Comparison of ENCODE assay signal across 22 cellular contexts in genomic region chr2:86069091-86069685, GRCh38. TPM values are rescaled to one million over a fixed set of nuclear protein-coding genes. Genes with fewer than 3 reads are reported as not detected.
DNase-seq lines count a peak whose midpoint lies in the region; ATAC-seq and TF ChIP-seq lines count a peak whose summit lies in the region.
"Had no signal": no experiment of that assay in that cellular context is flagged by ENCODE, and none has a peak within 500 bp of the region (broad histone marks: within the 10 kb centered on the region; RNA-seq: fewer than 3 reads in every experiment).

No MANE protein-coding gene starts in this region.

- peaks cover 63% of the 10 kb centered on the region for H3K36me3 ChIP-seq in OCI-LY3 (replicated peaks; ENCODE audit: low read depth, low read length)
- H3K36me3 ChIP-seq: ovary had no signal

- no peak overlapping the region for H3K4me3 Mint-ChIP-seq in activated CD4-positive, alpha-beta memory T cell treated with anti-CD3 and anti-CD28 coated beads, Interleukin-2, amount 10 ng/mL, durations not matched to agents 7 days and 5 days
- H3K4me3 Mint-ChIP-seq in activated CD4-positive, alpha-beta memory T cell treated with anti-CD3 and anti-CD28 coated beads for 36 hours, result no peak overlapping the region
- no peak overlapping the region for H3K4me3 Mint-ChIP-seq in progenitor cell of endocrine pancreas (ENCODE audit: low read depth)
- H3K4me3 Mint-ChIP-seq: CD4-positive, alpha-beta T cell; H9; stimulated activated naive CD8-positive, alpha-beta T cell treated with anti-CD3 and anti-CD28 coated beads, Interleukin-15, amount 100 ng/mL, for 72 hours had no signal

- no peaks in the 10 kb centered on the region for H3K27me3 ChIP-seq in OCI-LY3 (ENCODE audit: low read depth, low read length)
- H3K27me3 ChIP-seq: colonic mucosa, heart right ventricle, ovary had no signal

- TF ChIP-seq CTCF in OCI-LY3 (IDR thresholded peaks at IDR 0.05; ENCODE audit: low read depth, low read length), result no peak
- peak; percentile 7 for TF ChIP-seq CTCF in epithelial cell of proximal tubule (conservative IDR thresholded peaks at IDR 0.05; ENCODE audit: low read depth, low read length)
- no peak for TF ChIP-seq CTCF in progenitor cell of endocrine pancreas (IDR thresholded peaks at IDR 0.05; ENCODE audit: unreplicated experiment)
- TF ChIP-seq CTCF in GM13976 (IDR thresholded peaks at IDR 0.05; ENCODE audit: borderline replicate concordance, control extremely low read depth, extremely low read depth, insufficient read depth, missing control alignments), result no peak

- H3K27ac ChIP-seq in OCI-LY3 (ENCODE audit: low read length), result peak overlapping the region; percentile 82
- H3K27ac ChIP-seq: colonic mucosa, ovary, RWPE1 had no signal

- H3K27ac Mint-ChIP-seq in activated CD4-positive, alpha-beta memory T cell treated with anti-CD3 and anti-CD28 coated beads, Interleukin-2, amount 10 ng/mL, durations not matched to agents 7 days and 5 days, result peak overlapping the region; percentile 58
- H3K27ac Mint-ChIP-seq in activated CD4-positive, alpha-beta memory T cell treated with anti-CD3 and anti-CD28 coated beads for 36 hours, result no peak overlapping the region
- peak overlapping the region; percentile 78 for H3K27ac Mint-ChIP-seq in progenitor cell of endocrine pancreas
- H3K27ac Mint-ChIP-seq: CD4-positive, alpha-beta T cell had no signal

- peaks cover 63% of the 10 kb centered on the region for H3K4me1 ChIP-seq in OCI-LY3 (ENCODE audit: low read length)
- H3K4me1 ChIP-seq: colonic mucosa had no signal

- no peaks in the 10 kb centered on the region for H4K20me1 ChIP-seq in OCI-LY3 (ENCODE audit: insufficient read depth, low read length)

- no peaks in the 10 kb centered on the region for H3K79me2 ChIP-seq in OCI-LY3 (ENCODE audit: low read length)

- no peaks in the 10 kb centered on the region for H3K27me3 Mint-ChIP-seq in activated CD4-positive, alpha-beta memory T cell treated with anti-CD3 and anti-CD28 coated beads, Interleukin-2, amount 10 ng/mL, durations not matched to agents 7 days and 5 days
- no peaks in the 10 kb centered on the region for H3K27me3 Mint-ChIP-seq in activated CD4-positive, alpha-beta memory T cell treated with anti-CD3 and anti-CD28 coated beads for 36 hours
- no peaks in the 10 kb centered on the region for H3K27me3 Mint-ChIP-seq in progenitor cell of endocrine pancreas
- H3K27me3 Mint-ChIP-seq: CD4-positive, alpha-beta T cell; stimulated activated naive CD8-positive, alpha-beta T cell treated with anti-CD3 and anti-CD28 coated beads, Interleukin-15, amount 100 ng/mL, for 72 hours had no signal

- H3K4me1 Mint-ChIP-seq in activated CD4-positive, alpha-beta memory T cell treated with anti-CD3 and anti-CD28 coated beads, Interleukin-2, amount 10 ng/mL, durations not matched to agents 7 days and 5 days, result peaks cover 28% of the 10 kb centered on the region
- peaks cover 13% of the 10 kb centered on the region for H3K4me1 Mint-ChIP-seq in activated CD4-positive, alpha-beta memory T cell treated with anti-CD3 and anti-CD28 coated beads for 36 hours (ENCODE audit: low read depth)
- no peaks in the 10 kb centered on the region for H3K4me1 Mint-ChIP-seq in progenitor cell of endocrine pancreas (ENCODE audit: low read depth)
- H3K4me1 Mint-ChIP-seq: H9 had no signal

- POLR2A ChIA-PET in activated CD4-positive, alpha-beta memory T cell treated with anti-CD3 and anti-CD28 coated beads, Interleukin-2, amount 10 ng/mL, durations not matched to agents 7 days and 5 days (lab: Charles Lee), result interaction anchor here (1.7 kb wide), 1 partner anchor 11 kb away, joined by 6 read pairs; no protein-coding TSS in a partner anchor
- POLR2A ChIA-PET in activated CD4-positive, alpha-beta memory T cell treated with anti-CD3 and anti-CD28 coated beads for 36 hours (lab: Charles Lee), result interaction anchor here (0.6 kb wide), 1 partner anchor 28 kb away, joined by 3 read pairs; no protein-coding TSS in a partner anchor

- no peak for ATAC-seq in GM19023 (IDR thresholded peaks at IDR 0.05; ENCODE audit: unreplicated experiment)
- ATAC-seq: GM12878, heart right ventricle had no signal

- intact Hi-C loops in activated CD4-positive, alpha-beta memory T cell treated with anti-CD3 and anti-CD28 coated beads for 36 hours (cut with micrococcal nuclease), result no loop called here

- no peak overlapping the region for H3K4me2 ChIP-seq in OCI-LY3 (ENCODE audit: low read length)

- CTCF ChIA-PET in activated CD4-positive, alpha-beta memory T cell treated with anti-CD3 and anti-CD28 coated beads, Interleukin-2, amount 10 ng/mL, durations not matched to agents 7 days and 5 days (lab: Charles Lee), result interaction anchor here (1.9 to 3.1 kb wide), 2 partner anchors 11 to 181 kb away, joined by 12 to 13 read pairs; partner anchors contain the start of gene ST3GAL5
- CTCF ChIA-PET in activated CD4-positive, alpha-beta memory T cell treated with anti-CD3 and anti-CD28 coated beads for 36 hours (lab: Charles Lee), result no interaction called here

- DNase-seq in activated CD4-positive, alpha-beta memory T cell treated with anti-CD3 and anti-CD28 coated beads, Interleukin-2, amount 10 ng/mL, durations not matched to agents 7 days and 5 days, result no peak
- DNase-seq in activated CD4-positive, alpha-beta memory T cell treated with anti-CD3 and anti-CD28 coated beads for 36 hours, result no peak
- DNase-seq in epithelial cell of proximal tubule (ENCODE audit: low read depth), result no peak
- DNase-seq in progenitor cell of endocrine pancreas (ENCODE audit: low spot score, unreplicated experiment), result no peak
- no peak for DNase-seq in kidney tubule cell (ENCODE audit: low spot score)
- no peak for DNase-seq in GM13976 (ENCODE audit: low spot score)
- DNase-seq: activated T-cell treated with anti-CD3 and anti-CD28 coated beads for 4 hours; aorta; CD4-positive, alpha-beta T cell; colonic mucosa; erythroblast; NCI-H2081 treated with DMSO at 0.1 percent for 48 hours; NCI-H748 treated with DMSO at 0.1 percent for 48 hours; ovary; stimulated activated naive CD8-positive, alpha-beta T cell treated with anti-CD3 and anti-CD28 coated beads, Interleukin-15, amount 100 ng/mL, for 72 hours; T-helper 2 cell had no signal

- H3K9ac ChIP-seq in OCI-LY3 (ENCODE audit: low read length), result no peak overlapping the region

- no peaks in the 10 kb centered on the region for H3K9me3 ChIP-seq in OCI-LY3 (ENCODE audit: insufficient read depth, low read length)
- H3K9me3 ChIP-seq: colonic mucosa, ovary had no signal

- H3K4me3 ChIP-seq in OCI-LY3 (ENCODE audit: low read length), result no peak overlapping the region
- no peak overlapping the region for H3K4me3 ChIP-seq in epithelial cell of proximal tubule (ENCODE audit: low read depth, low read length)
- H3K4me3 ChIP-seq: colonic mucosa, GM12878, heart right ventricle, ovary had no signal

- H3K9me3 Mint-ChIP-seq in activated CD4-positive, alpha-beta memory T cell treated with anti-CD3 and anti-CD28 coated beads, Interleukin-2, amount 10 ng/mL, durations not matched to agents 7 days and 5 days, result no peaks in the 10 kb centered on the region
- H3K9me3 Mint-ChIP-seq in activated CD4-positive, alpha-beta memory T cell treated with anti-CD3 and anti-CD28 coated beads for 36 hours, result peaks cover 3% of the 10 kb centered on the region
- H3K9me3 Mint-ChIP-seq in progenitor cell of endocrine pancreas (ENCODE audit: low read depth), result no peaks in the 10 kb centered on the region
- H3K9me3 Mint-ChIP-seq: CD4-positive, alpha-beta T cell; stimulated activated naive CD8-positive, alpha-beta T cell treated with anti-CD3 and anti-CD28 coated beads, Interleukin-15, amount 100 ng/mL, for 72 hours had no signal

- no peak overlapping the region for H2AFZ ChIP-seq in OCI-LY3 (ENCODE audit: low read depth, low read length)

- peaks cover 71% of the 10 kb centered on the region for H3K36me3 Mint-ChIP-seq in activated CD4-positive, alpha-beta memory T cell treated with anti-CD3 and anti-CD28 coated beads, Interleukin-2, amount 10 ng/mL, durations not matched to agents 7 days and 5 days (ENCODE audit: low read depth)
- peaks cover 70% of the 10 kb centered on the region for H3K36me3 Mint-ChIP-seq in activated CD4-positive, alpha-beta memory T cell treated with anti-CD3 and anti-CD28 coated beads for 36 hours
- H3K36me3 Mint-ChIP-seq in progenitor cell of endocrine pancreas (ENCODE audit: insufficient read depth), result peaks cover 41% of the 10 kb centered on the region

- in situ Hi-C loops in GM13976 (cut with MboI; ENCODE audit: low sequenced_read_pairs, unreplicated experiment), result no loop called here

RNA-seq across cellular contexts. Expression of gene POLR1A, which starts 36.5 kb away (rescaled TPM):
- total RNA-seq in activated CD4-positive, alpha-beta memory T cell treated with anti-CD3 and anti-CD28 coated beads, Interleukin-2, amount 10 ng/mL, durations not matched to agents 7 days and 5 days, result 10 to 100 TPM; 25.2 to 29.7 TPM
- total RNA-seq in activated CD4-positive, alpha-beta memory T cell treated with anti-CD3 and anti-CD28 coated beads for 36 hours, result 10 to 100 TPM; 27.2 to 33.8 TPM
- 21.3 and 23.1 TPM in 2 replicates for total RNA-seq in epithelial cell of proximal tubule
- total RNA-seq in progenitor cell of endocrine pancreas, result 47.9 and 51.3 TPM in 2 replicates

RNA-seq across cellular contexts. Expression of gene PTCD3, which starts 36.8 kb away (rescaled TPM):
- total RNA-seq in activated CD4-positive, alpha-beta memory T cell treated with anti-CD3 and anti-CD28 coated beads, Interleukin-2, amount 10 ng/mL, durations not matched to agents 7 days and 5 days, result 100 to 1,000 TPM; 144 to 149 TPM
- total RNA-seq in activated CD4-positive, alpha-beta memory T cell treated with anti-CD3 and anti-CD28 coated beads for 36 hours, result 100 to 1,000 TPM; 172 to 175 TPM
- 47.8 and 53.2 TPM in 2 replicates for total RNA-seq in epithelial cell of proximal tubule
- total RNA-seq in progenitor cell of endocrine pancreas, result 160 and 163 TPM in 2 replicates
